ENCODE assay signal across 8 cellular contexts in the genomic region with DNA sequence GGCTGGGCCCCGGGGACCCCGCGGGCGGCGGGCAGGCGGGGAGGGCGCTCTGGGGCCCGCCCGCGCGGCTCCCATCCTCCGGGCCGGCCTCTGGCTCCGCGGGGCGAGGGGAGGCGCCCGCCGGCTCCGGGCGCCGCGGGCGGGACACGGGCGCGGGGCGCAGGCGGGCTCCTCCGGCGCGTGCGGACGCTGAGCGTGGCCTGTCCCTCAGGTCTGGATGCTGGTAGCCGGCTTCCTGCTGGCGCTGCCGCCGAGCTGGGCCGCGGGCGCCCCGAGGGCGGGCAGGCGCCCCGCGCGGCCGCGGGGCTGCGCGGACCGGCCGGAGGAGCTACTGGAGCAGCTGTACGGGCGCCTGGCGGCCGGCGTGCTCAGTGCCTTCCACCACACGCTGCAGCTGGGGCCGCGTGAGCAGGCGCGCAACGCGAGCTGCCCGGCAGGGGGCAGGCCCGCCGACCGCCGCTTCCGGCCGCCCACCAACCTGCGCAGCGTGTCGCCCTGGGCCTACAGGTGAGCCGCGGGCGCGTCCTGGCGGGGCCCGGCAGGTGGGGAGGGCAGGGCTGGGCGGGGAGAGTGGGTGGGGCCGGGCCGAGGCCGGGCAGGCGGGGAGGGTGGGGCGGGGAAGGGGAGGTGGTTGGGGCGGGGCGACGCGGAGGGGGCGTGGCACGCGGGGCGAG. TPM values are rescaled to one million over a fixed set of nuclear protein-coding genes. Genes with fewer than 3 reads are reported as not detected.
DNase-seq lines count a peak whose midpoint lies in the region; ATAC-seq and TF ChIP-seq lines count a peak whose summit lies in the region.

No MANE protein-coding gene starts in this region.

- H3K27ac ChIP-seq in lower lobe of right lung: no peak overlapping the region

- no peaks in the 10 kb centered on the region for H3K9me3 ChIP-seq in lower lobe of right lung

- peaks cover 15% of the 10 kb centered on the region for H3K4me1 ChIP-seq in lower lobe of right lung

- peak overlapping the region; percentile 35 for H3K4me3 ChIP-seq in AG09309 (ENCODE audit: control insufficient read depth, low read depth, low read length)
- peak overlapping the region; percentile 47 for H3K4me3 ChIP-seq in lower lobe of right lung

- intact Hi-C loops in lower lobe of right lung (cut with DNase I): no loop called here

- ATAC-seq in GM18520 (IDR thresholded peaks at IDR 0.05; ENCODE audit: unreplicated experiment) (peak; percentile 90), HG02981 (IDR thresholded peaks at IDR 0.05; ENCODE audit: unreplicated experiment) (peak; percentile 95), lower lobe of right lung (peak; percentile 93 to 96)

- TF ChIP-seq CTCF in AG09309 (IDR thresholded peaks at IDR 0.05; ENCODE audit: control insufficient read depth, insufficient read depth, low read depth, low read length, missing control alignments) (peak; percentile 43), lower lobe of right lung (IDR thresholded peaks at IDR 0.05) (peak; percentile 50)

- no peaks in the 10 kb centered on the region for H3K36me3 ChIP-seq in lower lobe of right lung

- DNase-seq in AG09309 (ENCODE audit: low read depth): no peak
- DNase-seq in NCI-H345 treated with DMSO at 0.1 percent for 48 hours (lab: John Stamatoyannopoulos, UW; ENCODE audit: unreplicated experiment): peak; percentile 45
- peak; percentile 82 for DNase-seq in activated CD4-positive, alpha-beta T cell treated with anti-CD3 and anti-CD28 coated beads for 48 hours
- peak; percentile 90 for DNase-seq in dermis blood vessel endothelial cell
- peak; percentile 90 for DNase-seq in lower lobe of right lung
- DNase-seq in stimulated activated CD4-positive, alpha-beta T cell treated with anti-CD3 and anti-CD28 coated beads, TNF-alpha, amount 100 ng/mL, for 48 hours (ENCODE audit: low read depth in 3 of 3): peak; percentile 33 to 70 (median 58)

- peaks cover 7% of the 10 kb centered on the region for H3K27me3 ChIP-seq in lower lobe of right lung (ENCODE audit: low read depth)

RNA-seq across cellular contexts. Expression of a gene that starts 0.4 kb away (rescaled TPM):
- total RNA-seq in dermis blood vessel endothelial cell (2.7 and 3.7 TPM in 2 replicates), lower lobe of right lung (1.5 TPM)
